Comparison of ENCODE assay signal across 20 cellular contexts in genomic region chr20:15900443-15900842, GRCh38.
"Had no signal": no experiment of that assay in that cellular context is flagged by ENCODE, and none has a peak within 500 bp of the region (broad histone marks: within the 10 kb centered on the region; RNA-seq: fewer than 3 reads in every experiment).

No MANE protein-coding gene starts in this region.

- H3K4me3 Mint-ChIP-seq: activated B cell treated with CpG ODN at 0.5 μM for 24 hours; activated CD4-positive, alpha-beta memory T cell treated with anti-CD3 and anti-CD28 coated beads for 36 hours; activated T-helper 1 cell treated with anti-CD3 and anti-CD28 coated beads, Interleukin-12 subunit alpha, Interleukin-12 subunit beta, Interleukin-2, Interleukin-4 antibody, amounts not matched to agents 30 ng/mL and 10 ng/mL and 1 ng/mL, durations not matched to agents 14 hours and 24 hours and 36 hours; natural killer cell treated with Interleukin-12 subunit alpha and Interleukin-12 subunit beta and Interleukin-15 and Interleukin-18, amount 100 ng/mL, for 72 hours; T-cell had no signal

- H3K27me3 Mint-ChIP-seq: activated B cell treated with CpG ODN at 0.5 μM for 24 hours; activated CD4-positive, alpha-beta memory T cell treated with anti-CD3 and anti-CD28 coated beads for 36 hours; T-cell had no signal

- H3K4me3 ChIP-seq: esophagus muscularis mucosa, lower lobe of right lung, right atrium auricular region, skin epidermis, tibial nerve had no signal

- H3K27ac Mint-ChIP-seq: activated B cell treated with CpG ODN at 0.5 μM for 24 hours; activated CD4-positive, alpha-beta memory T cell treated with anti-CD3 and anti-CD28 coated beads for 36 hours; activated naive CD4-positive, alpha-beta T cell treated with anti-CD3 and anti-CD28 coated beads, Interleukin-2, amount 50 U/mL, for 72 hours; activated T-helper 1 cell treated with anti-CD3 and anti-CD28 coated beads, Interleukin-12 subunit alpha, Interleukin-12 subunit beta, Interleukin-2, Interleukin-4 antibody, amounts not matched to agents 30 ng/mL and 10 ng/mL and 1 ng/mL, durations not matched to agents 14 hours and 24 hours and 36 hours; natural killer cell treated with Interleukin-12 subunit alpha and Interleukin-12 subunit beta and Interleukin-15 and Interleukin-18, amount 100 ng/mL, for 72 hours; T-cell had no signal

- H3K36me3 Mint-ChIP-seq: activated CD4-positive, alpha-beta memory T cell treated with anti-CD3 and anti-CD28 coated beads for 36 hours; natural killer cell treated with Interleukin-12 subunit alpha and Interleukin-12 subunit beta and Interleukin-15 and Interleukin-18, amount 100 ng/mL, for 72 hours; T-cell had no signal

- DNase-seq: activated B cell treated with CpG ODN at 0.5 μM for 24 hours; activated CD4-positive, alpha-beta memory T cell treated with anti-CD3 and anti-CD28 coated beads for 36 hours; activated CD4-positive, alpha-beta T cell treated with anti-CD3 and anti-CD28 coated beads for 4 hours; activated gamma-delta T cell treated with Interleukin-2 at 50 U/mL for 16 hours; activated T-cell treated with anti-CD3 and anti-CD28 coated beads for 4 hours; cortex of kidney; effector CD4-positive, alpha-beta T cell; hippocampal formation; lower lobe of right lung; nucleus accumbens; stimulated activated naive CD8-positive, alpha-beta T cell treated with anti-CD3 and anti-CD28 coated beads, Interleukin-15, Interleukin-2, amounts not matched to agents 100 U/mL and 50 U/mL, for 24 hours; T-cell; T-helper 9 cell had no signal

- ATAC-seq: activated naive CD4-positive, alpha-beta T cell treated with anti-CD3 and anti-CD28 coated beads, Interleukin-2, amount 50 U/mL, for 72 hours; lower lobe of right lung; natural killer cell treated with Interleukin-12 subunit alpha and Interleukin-12 subunit beta and Interleukin-15 and Interleukin-18, amount 100 ng/mL, for 72 hours; stimulated activated naive CD8-positive, alpha-beta T cell treated with anti-CD3 and anti-CD28 coated beads, Interleukin-15, Interleukin-2, amounts not matched to agents 100 U/mL and 50 U/mL, for 24 hours; T-cell had no signal

- H3K9me3 Mint-ChIP-seq: activated B cell treated with CpG ODN at 0.5 μM for 24 hours; natural killer cell treated with Interleukin-12 subunit alpha and Interleukin-12 subunit beta and Interleukin-15 and Interleukin-18, amount 100 ng/mL, for 72 hours had no signal
